Comparison of ENCODE assay signal across 39 cellular contexts in genomic region chr4:87943660-87944149, GRCh38. TPM values are rescaled to one million over a fixed set of nuclear protein-coding genes. Genes with fewer than 3 reads are reported as not detected.
"Had no signal": no experiment of that assay in that cellular context is flagged by ENCODE, and none has a peak within 500 bp of the region (broad histone marks: within the 10 kb centered on the region; RNA-seq: fewer than 3 reads in every experiment).

No MANE protein-coding gene starts in this region.

- H3K4me1 ChIP-seq: adrenal gland, ascending aorta, body of pancreas, breast epithelium had no signal

- H3K36me3 Mint-ChIP-seq: activated naive CD4-positive, alpha-beta T cell treated with anti-CD3 and anti-CD28 coated beads, Interleukin-2, amount 10 ng/mL, durations not matched to agents 7 days and 5 days; activated naive CD4-positive, alpha-beta T cell treated with anti-CD3 and anti-CD28 coated beads, Interleukin-2, amount 50 U/mL, for 24 hours; activated naive CD4-positive, alpha-beta T cell treated with anti-CD3 and anti-CD28 coated beads, Interleukin-2, amount 50 U/mL, for 72 hours; activated naive CD8-positive, alpha-beta T cell; activated naive CD8-positive, alpha-beta T cell treated with anti-CD3 and anti-CD28 coated beads for 36 hours; activated naive CD8-positive, alpha-beta T cell treated with anti-CD3 and anti-CD28 coated beads, Interleukin-2, amount 10 ng/mL, durations not matched to agents 7 days and 5 days; brain had no signal

- H3K27ac ChIP-seq: adrenal gland, ascending aorta, body of pancreas, brain microvascular endothelial cell, breast epithelium, cardiac muscle cell had no signal

- H3K4me1 Mint-ChIP-seq: activated naive CD4-positive, alpha-beta T cell treated with anti-CD3 and anti-CD28 coated beads, Interleukin-2, amount 10 ng/mL, durations not matched to agents 7 days and 5 days; activated naive CD4-positive, alpha-beta T cell treated with anti-CD3 and anti-CD28 coated beads, Interleukin-2, amount 50 U/mL, for 24 hours; activated naive CD8-positive, alpha-beta T cell treated with anti-CD3 and anti-CD28 coated beads for 36 hours; activated naive CD8-positive, alpha-beta T cell treated with anti-CD3 and anti-CD28 coated beads, Interleukin-2, amount 10 ng/mL, durations not matched to agents 7 days and 5 days; activated naive CD8-positive, alpha-beta T cell treated with anti-CD3 and anti-CD28 coated beads, Interleukin-2, amount 50 U/mL, for 24 hours; central memory CD8-positive, alpha-beta T cell had no signal

- H3K36me3 ChIP-seq: adrenal gland, ascending aorta, brain microvascular endothelial cell, breast epithelium, cardiac muscle cell had no signal

- H3K27me3 Mint-ChIP-seq: activated naive CD4-positive, alpha-beta T cell treated with anti-CD3 and anti-CD28 coated beads, Interleukin-2, amount 10 ng/mL, durations not matched to agents 7 days and 5 days; activated naive CD8-positive, alpha-beta T cell treated with anti-CD3 and anti-CD28 coated beads for 36 hours; activated naive CD8-positive, alpha-beta T cell treated with anti-CD3 and anti-CD28 coated beads, Interleukin-2, amount 50 U/mL, for 24 hours had no signal

- H3K9me3 Mint-ChIP-seq: activated naive CD4-positive, alpha-beta T cell treated with anti-CD3 and anti-CD28 coated beads for 36 hours; activated naive CD4-positive, alpha-beta T cell treated with anti-CD3 and anti-CD28 coated beads, Interleukin-2, amount 10 ng/mL, durations not matched to agents 7 days and 5 days; activated naive CD4-positive, alpha-beta T cell treated with anti-CD3 and anti-CD28 coated beads, Interleukin-2, amount 50 U/mL, for 24 hours; activated naive CD4-positive, alpha-beta T cell treated with anti-CD3 and anti-CD28 coated beads, Interleukin-2, amount 50 U/mL, for 72 hours; activated naive CD8-positive, alpha-beta T cell treated with anti-CD3 and anti-CD28 coated beads for 36 hours; activated naive CD8-positive, alpha-beta T cell treated with anti-CD3 and anti-CD28 coated beads, Interleukin-2, amount 10 ng/mL, durations not matched to agents 7 days and 5 days; activated naive CD8-positive, alpha-beta T cell treated with anti-CD3 and anti-CD28 coated beads, Interleukin-2, amount 50 U/mL, for 24 hours; activated T-cell treated with anti-CD3 and anti-CD28 coated beads, Interleukin-2, amount 50 U/mL, for 24 hours; activated T-cell treated with anti-CD3 and anti-CD28 coated beads, Interleukin-2, amount 50 U/mL, for 4 hours; activated T-cell treated with anti-CD3 and anti-CD28 coated beads, Interleukin-2, amount 50 U/mL, for 72 hours; activated T-helper 1 cell treated with anti-CD3 and anti-CD28 coated beads, Interleukin-12 subunit alpha, Interleukin-12 subunit beta, Interleukin-2, Interleukin-4 antibody, amounts not matched to agents 30 ng/mL and 10 ng/mL and 1 ng/mL, durations not matched to agents 14 hours and 24 hours and 36 hours; activated T-helper 2 cell treated with anti-CD3 and anti-CD28 coated beads, Interferon-gamma antibody, Interleukin-2, Interleukin-4, amounts not matched to agents 10 μg/mL and 5 μg/mL and 100 μg/mL, durations not matched to agents 14 hours and 24 hours and 36 hours; central memory CD8-positive, alpha-beta T cell had no signal

- H3K9me3 ChIP-seq: adrenal gland, ascending aorta, body of pancreas, breast epithelium had no signal

- DNase-seq: activated effector memory CD4-positive, alpha-beta T cell treated with anti-CD3 and anti-CD28 coated beads, Interleukin-2, amount 50 U/mL, for 16 hours; activated effector memory CD4-positive, alpha-beta T cell treated with Interleukin-2 at 50 U/mL for 16 hours; activated gamma-delta T cell; activated gamma-delta T cell treated with Interleukin-2 at 50 U/mL for 16 hours; activated naive CD4-positive, alpha-beta T cell; activated naive CD4-positive, alpha-beta T cell treated with anti-CD3 and anti-CD28 coated beads for 36 hours; activated naive CD4-positive, alpha-beta T cell treated with anti-CD3 and anti-CD28 coated beads, Interleukin-2, amount 10 ng/mL, durations not matched to agents 7 days and 5 days; activated naive CD4-positive, alpha-beta T cell treated with anti-CD3 and anti-CD28 coated beads, Interleukin-2, amount 50 U/mL, for 16 hours; activated naive CD4-positive, alpha-beta T cell treated with Interleukin-2 at 50 U/mL for 16 hours; activated naive CD8-positive, alpha-beta T cell treated with anti-CD3 and anti-CD28 coated beads for 36 hours; activated naive CD8-positive, alpha-beta T cell treated with anti-CD3 and anti-CD28 coated beads, Interleukin-2, amount 10 ng/mL, durations not matched to agents 7 days and 5 days; activated naive CD8-positive, alpha-beta T cell treated with anti-CD3 and anti-CD28 coated beads, Interleukin-2, amount 50 U/mL, for 24 hours; activated T-cell treated with anti-CD3 and anti-CD28 coated beads, Interleukin-2, amount 50 U/mL, for 1 hour; activated T-cell treated with anti-CD3 and anti-CD28 coated beads, Interleukin-2, amount 50 U/mL, for 24 hours; activated T-cell treated with anti-CD3 and anti-CD28 coated beads, Interleukin-2, amount 50 U/mL, for 4 hours; activated T-cell treated with anti-CD3 and anti-CD28 coated beads, Interleukin-2, amount 50 U/mL, for 48 hours; activated T-cell treated with anti-CD3 and anti-CD28 coated beads, Interleukin-2, amount 50 U/mL, for 72 hours; adrenal gland; amniotic stem cell; amygdala; anterior cingulate cortex; aorta; body of pancreas; brain microvascular endothelial cell; caudate nucleus; central memory CD4-positive, alpha-beta T cell; cerebellar nuclear complex had no signal

- H3K4me3 ChIP-seq: adrenal gland, ascending aorta, body of pancreas, breast epithelium, cardiac muscle cell had no signal

- FAIRE-seq: astrocyte, bronchial epithelial cell had no signal

- H3K27ac Mint-ChIP-seq: activated naive CD4-positive, alpha-beta T cell treated with anti-CD3 and anti-CD28 coated beads for 36 hours; activated naive CD4-positive, alpha-beta T cell treated with anti-CD3 and anti-CD28 coated beads, Interleukin-2, amount 10 ng/mL, durations not matched to agents 7 days and 5 days; activated naive CD4-positive, alpha-beta T cell treated with anti-CD3 and anti-CD28 coated beads, Interleukin-2, amount 50 U/mL, for 24 hours; activated naive CD4-positive, alpha-beta T cell treated with anti-CD3 and anti-CD28 coated beads, Interleukin-2, amount 50 U/mL, for 72 hours; activated naive CD8-positive, alpha-beta T cell; activated naive CD8-positive, alpha-beta T cell treated with anti-CD3 and anti-CD28 coated beads for 36 hours; activated naive CD8-positive, alpha-beta T cell treated with anti-CD3 and anti-CD28 coated beads, Interleukin-2, amount 10 ng/mL, durations not matched to agents 7 days and 5 days; activated naive CD8-positive, alpha-beta T cell treated with anti-CD3 and anti-CD28 coated beads, Interleukin-2, amount 50 U/mL, for 24 hours; activated T-cell treated with anti-CD3 and anti-CD28 coated beads, Interleukin-2, amount 50 U/mL, for 24 hours; activated T-cell treated with anti-CD3 and anti-CD28 coated beads, Interleukin-2, amount 50 U/mL, for 72 hours; activated T-helper 1 cell treated with anti-CD3 and anti-CD28 coated beads, Interleukin-12 subunit alpha, Interleukin-12 subunit beta, Interleukin-2, Interleukin-4 antibody, amounts not matched to agents 30 ng/mL and 10 ng/mL and 1 ng/mL, durations not matched to agents 14 hours and 24 hours and 36 hours; activated T-helper 2 cell treated with anti-CD3 and anti-CD28 coated beads, Interferon-gamma antibody, Interleukin-2, Interleukin-4, amounts not matched to agents 10 μg/mL and 5 μg/mL and 100 μg/mL, durations not matched to agents 14 hours and 24 hours and 36 hours; brain had no signal

- H3K4me3 Mint-ChIP-seq: activated naive CD4-positive, alpha-beta T cell treated with anti-CD3 and anti-CD28 coated beads for 36 hours; activated naive CD4-positive, alpha-beta T cell treated with anti-CD3 and anti-CD28 coated beads, Interleukin-2, amount 10 ng/mL, durations not matched to agents 7 days and 5 days; activated naive CD4-positive, alpha-beta T cell treated with anti-CD3 and anti-CD28 coated beads, Interleukin-2, amount 50 U/mL, for 24 hours; activated naive CD8-positive, alpha-beta T cell; activated naive CD8-positive, alpha-beta T cell treated with anti-CD3 and anti-CD28 coated beads for 36 hours; activated naive CD8-positive, alpha-beta T cell treated with anti-CD3 and anti-CD28 coated beads, Interleukin-2, amount 10 ng/mL, durations not matched to agents 7 days and 5 days; activated naive CD8-positive, alpha-beta T cell treated with anti-CD3 and anti-CD28 coated beads, Interleukin-2, amount 50 U/mL, for 24 hours; activated T-cell treated with anti-CD3 and anti-CD28 coated beads, Interleukin-2, amount 50 U/mL, for 24 hours; activated T-cell treated with anti-CD3 and anti-CD28 coated beads, Interleukin-2, amount 50 U/mL, for 4 hours; activated T-cell treated with anti-CD3 and anti-CD28 coated beads, Interleukin-2, amount 50 U/mL, for 72 hours; activated T-helper 1 cell treated with anti-CD3 and anti-CD28 coated beads, Interleukin-12 subunit alpha, Interleukin-12 subunit beta, Interleukin-2, Interleukin-4 antibody, amounts not matched to agents 30 ng/mL and 10 ng/mL and 1 ng/mL, durations not matched to agents 14 hours and 24 hours and 36 hours; brain; central memory CD8-positive, alpha-beta T cell had no signal

- H3K27me3 ChIP-seq: adrenal gland, ascending aorta, body of pancreas, brain microvascular endothelial cell, breast epithelium, cardiac muscle cell had no signal

- ATAC-seq: activated naive CD4-positive, alpha-beta T cell treated with anti-CD3 and anti-CD28 coated beads, Interleukin-2, amount 50 U/mL, for 72 hours; activated naive CD8-positive, alpha-beta T cell treated with anti-CD3 and anti-CD28 coated beads, Interleukin-2, amount 50 U/mL, for 24 hours; activated T-cell treated with anti-CD3 and anti-CD28 coated beads, Interleukin-2, amount 50 U/mL, for 4 hours; activated T-cell treated with anti-CD3 and anti-CD28 coated beads, Interleukin-2, amount 50 U/mL, for 72 hours; body of pancreas had no signal

RNA-seq across cellular contexts. Expression of gene SPP1, which starts 31.8 kb away (rescaled TPM):
- total RNA-seq: activated naive CD4-positive, alpha-beta T cell treated with anti-CD3 and anti-CD28 coated beads for 36 hours; activated naive CD4-positive, alpha-beta T cell treated with anti-CD3 and anti-CD28 coated beads, Interleukin-2, amount 50 U/mL, for 72 hours; bronchial epithelial cell had no signal
